Comparison of ENCODE assay signal across 8 cellular contexts in the genomic region with DNA sequence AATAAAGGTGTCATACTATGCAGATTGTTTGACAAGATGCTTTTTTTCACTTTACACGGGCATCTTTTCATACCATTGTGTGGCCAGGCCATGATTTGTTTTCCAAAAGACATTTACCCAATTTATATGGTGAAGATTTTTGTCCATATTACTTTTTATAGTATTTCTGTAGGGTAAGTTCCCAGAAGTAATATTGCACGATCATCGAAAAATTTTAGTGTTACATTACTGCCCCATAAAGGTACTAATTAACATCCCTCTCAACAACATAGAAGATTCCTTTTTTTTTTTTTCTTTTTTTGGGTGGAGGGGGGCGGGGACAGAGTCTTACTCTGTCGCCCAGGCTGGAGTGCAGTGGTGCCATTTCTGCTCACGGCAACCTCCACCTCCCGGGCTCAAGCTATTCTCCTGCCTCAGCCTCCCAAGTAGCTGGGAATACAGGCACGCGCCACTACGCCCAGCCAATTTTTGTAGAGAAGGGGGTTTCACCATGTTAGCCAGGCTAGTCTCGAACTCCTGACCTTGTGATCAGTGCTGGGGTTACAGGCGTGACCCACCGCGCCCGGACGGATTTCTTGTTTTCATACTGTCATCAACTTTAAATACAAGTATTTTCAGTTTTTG. TPM values are rescaled to one million over a fixed set of nuclear protein-coding genes. Genes with fewer than 3 reads are reported as not detected.
DNase-seq lines count a peak whose midpoint lies in the region; ATAC-seq and TF ChIP-seq lines count a peak whose summit lies in the region.

No MANE protein-coding gene starts in this region.

- DNase-seq in chondrocyte (ENCODE audit: low spot score): no peak
- DNase-seq in natural killer cell treated with Interleukin-12 subunit alpha and Interleukin-12 subunit beta and Interleukin-15 and Interleukin-18, amount 100 ng/mL, for 72 hours (ENCODE audit: low spot score): no peak
- no peak for DNase-seq in stimulated activated CD4-positive, alpha-beta T cell treated with anti-CD3 and anti-CD28 coated beads, Interleukin-4, amount 100 ng/mL, for 24 hours
- no peak for DNase-seq in 8988T

- H3K27me3 ChIP-seq in BLaER1 (peaks cover 32% of the 10 kb centered on the region), HUES6 (ENCODE audit: control insufficient read depth, insufficient read depth, low read length) (peaks cover 20% of the 10 kb centered on the region)

- no peaks in the 10 kb centered on the region; the same call in 1 of the 2 replicates for H3K9me3 ChIP-seq in BLaER1
- no peaks in the 10 kb centered on the region for H3K9me3 ChIP-seq in HUES6 (ENCODE audit: control insufficient read depth, insufficient read depth, low read depth, low read length)

- no peak for TF ChIP-seq CTCF in chondrocyte (IDR thresholded peaks at IDR 0.05)

- no peak overlapping the region for H3K4me3 ChIP-seq in BLaER1
- peak overlapping the region; percentile 91 for H3K4me3 ChIP-seq in HUES6 (ENCODE audit: low read depth, low read length)

- H3K4me1 Mint-ChIP-seq in chondrocyte (ENCODE audit: low read depth): peaks cover 13% of the 10 kb centered on the region
- H3K4me1 Mint-ChIP-seq in natural killer cell treated with Interleukin-12 subunit alpha and Interleukin-12 subunit beta and Interleukin-15 and Interleukin-18, amount 100 ng/mL, for 72 hours (ENCODE audit: low read depth in 2 of 2): peaks cover 20 to 22% of the 10 kb centered on the region in 2 donors

- peaks cover 2% of the 10 kb centered on the region for H3K27me3 Mint-ChIP-seq in chondrocyte (ENCODE audit: low read depth)
- H3K27me3 Mint-ChIP-seq in natural killer cell treated with Interleukin-12 subunit alpha and Interleukin-12 subunit beta and Interleukin-15 and Interleukin-18, amount 100 ng/mL, for 72 hours: no peaks in the 10 kb centered on the region

- no peak overlapping the region for H3K27ac Mint-ChIP-seq in chondrocyte (ENCODE audit: unreplicated experiment)
- no peak overlapping the region for H3K27ac Mint-ChIP-seq in natural killer cell treated with Interleukin-12 subunit alpha and Interleukin-12 subunit beta and Interleukin-15 and Interleukin-18, amount 100 ng/mL, for 72 hours

- peak overlapping the region; percentile 99 for H3K4me2 ChIP-seq in BLaER1

- no peaks in the 10 kb centered on the region for H3K9me3 Mint-ChIP-seq in chondrocyte (ENCODE audit: low read depth)
- peaks cover 4% of the 10 kb centered on the region for H3K9me3 Mint-ChIP-seq in natural killer cell treated with Interleukin-12 subunit alpha and Interleukin-12 subunit beta and Interleukin-15 and Interleukin-18, amount 100 ng/mL, for 72 hours

- H3K4me1 ChIP-seq in BLaER1: peaks cover 34% of the 10 kb centered on the region
- H3K4me1 ChIP-seq in HUES6 (ENCODE audit: control insufficient read depth, insufficient read depth, low read length): peaks cover 4% of the 10 kb centered on the region; the same call in 1 of the 2 replicates

- peaks cover 20% of the 10 kb centered on the region for H3K36me3 ChIP-seq in BLaER1
- H3K36me3 ChIP-seq in HUES6 (ENCODE audit: control insufficient read depth, insufficient read depth, low read length): peaks cover 12% of the 10 kb centered on the region; the same call in 1 of the 2 replicates

- no peak for ATAC-seq in natural killer cell treated with Interleukin-12 subunit alpha and Interleukin-12 subunit beta and Interleukin-15 and Interleukin-18, amount 100 ng/mL, for 72 hours
- ATAC-seq in HG03025 (IDR thresholded peaks at IDR 0.05; ENCODE audit: low FRiP score, unreplicated experiment) (no peak), GM21423 (IDR thresholded peaks at IDR 0.05; ENCODE audit: unreplicated experiment) (no peak)

- peak overlapping the region; percentile 83 for H3K4me3 Mint-ChIP-seq in chondrocyte (ENCODE audit: unreplicated experiment)
- H3K4me3 Mint-ChIP-seq in natural killer cell treated with Interleukin-12 subunit alpha and Interleukin-12 subunit beta and Interleukin-15 and Interleukin-18, amount 100 ng/mL, for 72 hours: peak overlapping the region; percentile 62

- H4K20me1 ChIP-seq in BLaER1: peaks cover 40% of the 10 kb centered on the region

- H3K27ac ChIP-seq in BLaER1: no peak overlapping the region
- H3K27ac ChIP-seq in HUES6 (ENCODE audit: low read depth, low read length): no peak overlapping the region

- no peak overlapping the region for H3K9ac ChIP-seq in BLaER1
- H3K9ac ChIP-seq in HUES6 (ENCODE audit: low read length): no peak overlapping the region

- H3K36me3 Mint-ChIP-seq in chondrocyte (ENCODE audit: low read depth): no peaks in the 10 kb centered on the region
- H3K36me3 Mint-ChIP-seq in natural killer cell treated with Interleukin-12 subunit alpha and Interleukin-12 subunit beta and Interleukin-15 and Interleukin-18, amount 100 ng/mL, for 72 hours: no peaks in the 10 kb centered on the region

RNA-seq across cellular contexts. Expression of a gene that starts 1.2 kb away (rescaled TPM):
- total RNA-seq in chondrocyte: 0.37 to 0.64 TPM (median 0.39 TPM) in 3 replicates
- total RNA-seq in natural killer cell treated with Interleukin-12 subunit alpha and Interleukin-12 subunit beta and Interleukin-15 and Interleukin-18, amount 100 ng/mL, for 72 hours: 1 to 10 TPM in 1 of 2 donors, under 1 TPM in 1; 0.57 to 2.6 TPM
